ENCODE assay signal across 1 cellular context in genomic region chrX:132532955-132533354, GRCh38.
TF ChIP-seq lines count a peak whose summit lies in the region.

No MANE protein-coding gene starts in this region.

TF ChIP-seq in HepG2, 621 proteins besides CTCF, POLR2A, EP300 and RAD21 (continued from another document and continues in another):
- TF ChIP-seq, protein P1, sequence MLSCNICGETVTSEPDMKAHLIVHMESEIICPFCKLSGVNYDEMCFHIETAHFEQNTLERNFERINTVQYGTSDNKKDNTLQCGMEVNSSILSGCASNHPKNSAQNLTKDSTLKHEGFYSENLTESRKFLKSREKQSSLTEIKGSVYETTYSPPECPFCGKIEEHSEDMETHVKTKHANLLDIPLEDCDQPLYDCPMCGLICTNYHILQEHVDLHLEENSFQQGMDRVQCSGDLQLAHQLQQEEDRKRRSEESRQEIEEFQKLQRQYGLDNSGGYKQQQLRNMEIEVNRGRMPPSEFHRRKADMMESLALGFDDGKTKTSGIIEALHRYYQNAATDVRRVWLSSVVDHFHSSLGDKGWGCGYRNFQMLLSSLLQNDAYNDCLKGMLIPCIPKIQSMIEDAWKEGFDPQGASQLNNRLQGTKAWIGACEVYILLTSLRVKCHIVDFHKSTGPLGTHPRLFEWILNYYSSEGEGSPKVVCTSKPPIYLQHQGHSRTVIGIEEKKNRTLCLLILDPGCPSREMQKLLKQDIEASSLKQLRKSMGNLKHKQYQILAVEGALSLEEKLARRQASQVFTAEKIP (CRISPR knock-in tag; IDR thresholded peaks at IDR 0.05; ENCODE audit: borderline replicate concordance) = no peak
- TF ChIP-seq, protein P2, sequence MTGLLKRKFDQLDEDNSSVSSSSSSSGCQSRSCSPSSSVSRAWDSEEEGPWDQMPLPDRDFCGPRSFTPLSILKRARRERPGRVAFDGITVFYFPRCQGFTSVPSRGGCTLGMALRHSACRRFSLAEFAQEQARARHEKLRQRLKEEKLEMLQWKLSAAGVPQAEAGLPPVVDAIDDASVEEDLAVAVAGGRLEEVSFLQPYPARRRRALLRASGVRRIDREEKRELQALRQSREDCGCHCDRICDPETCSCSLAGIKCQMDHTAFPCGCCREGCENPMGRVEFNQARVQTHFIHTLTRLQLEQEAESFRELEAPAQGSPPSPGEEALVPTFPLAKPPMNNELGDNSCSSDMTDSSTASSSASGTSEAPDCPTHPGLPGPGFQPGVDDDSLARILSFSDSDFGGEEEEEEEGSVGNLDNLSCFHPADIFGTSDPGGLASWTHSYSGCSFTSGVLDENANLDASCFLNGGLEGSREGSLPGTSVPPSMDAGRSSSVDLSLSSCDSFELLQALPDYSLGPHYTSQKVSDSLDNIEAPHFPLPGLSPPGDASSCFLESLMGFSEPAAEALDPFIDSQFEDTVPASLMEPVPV (CRISPR knock-in tag; IDR thresholded peaks at IDR 0.05) = no peak
- no peak; the same call in 1 of the 2 replicates for TF ChIP-seq EHMT2 (IDR thresholded peaks at IDR 0.05; ENCODE audit: borderline replicate concordance, low read depth, low read length)
- no peak for TF ChIP-seq ZNF432 (CRISPR knock-in tag; IDR thresholded peaks at IDR 0.05; ENCODE audit: borderline replicate concordance)
- no peak for TF ChIP-seq ZNF761 (CRISPR knock-in tag; conservative IDR thresholded peaks at IDR 0.05)
- 0 out of 2 replicates have a peak, but pooled peaks have one; percentile 4 for TF ChIP-seq HNF4A (CRISPR knock-in tag; IDR thresholded peaks at IDR 0.05)
- no peak for TF ChIP-seq SATB2 (CRISPR knock-in tag; IDR thresholded peaks at IDR 0.05)
- TF ChIP-seq TCF7L2 (IDR thresholded peaks at IDR 0.05; ENCODE audit: low read depth, low read length) = no peak
- no peak for TF ChIP-seq ZNF547 (CRISPR knock-in tag; IDR thresholded peaks at IDR 0.05)
- TF ChIP-seq ZNF33B (CRISPR knock-in tag; IDR thresholded peaks at IDR 0.05) = no peak
- no peak for TF ChIP-seq U2AF1 (optimal IDR thresholded peaks at IDR 0.05; ENCODE audit: low read depth, low read length)
- TF ChIP-seq MBD4 (IDR thresholded peaks at IDR 0.05; ENCODE audit: borderline replicate concordance, low read length) = no peak
- TF ChIP-seq, protein P3, sequence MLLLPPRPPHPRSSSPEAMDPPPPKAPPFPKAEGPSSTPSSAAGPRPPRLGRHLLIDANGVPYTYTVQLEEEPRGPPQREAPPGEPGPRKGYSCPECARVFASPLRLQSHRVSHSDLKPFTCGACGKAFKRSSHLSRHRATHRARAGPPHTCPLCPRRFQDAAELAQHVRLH (CRISPR knock-in tag; IDR thresholded peaks at IDR 0.05; ENCODE audit: borderline replicate concordance, low read depth) = no peak
- TF ChIP-seq SNRNP70 (IDR thresholded peaks at IDR 0.05; ENCODE audit: low read depth, low read length) = no peak
- TF ChIP-seq FOXA3 (CRISPR knock-in tag; IDR thresholded peaks at IDR 0.05) = peak; percentile 59; the same call in 1 of the 2 replicates
- no peak for TF ChIP-seq ZFP37 (CRISPR knock-in tag; IDR thresholded peaks at IDR 0.05; ENCODE audit: borderline replicate concordance)
- no peak for TF ChIP-seq TBP (CRISPR knock-in tag; IDR thresholded peaks at IDR 0.05)
- TF ChIP-seq SOX13 (IDR thresholded peaks at IDR 0.05) = no peak
- TF ChIP-seq SOX13 (CRISPR knock-in tag; conservative IDR thresholded peaks at IDR 0.05 in 1 of 2, IDR thresholded peaks at IDR 0.05 in 1 of 2) = peak in 1 of 2 experiments; percentile 55; a peak in 2 of 4 replicates
- TF ChIP-seq, protein P4, sequence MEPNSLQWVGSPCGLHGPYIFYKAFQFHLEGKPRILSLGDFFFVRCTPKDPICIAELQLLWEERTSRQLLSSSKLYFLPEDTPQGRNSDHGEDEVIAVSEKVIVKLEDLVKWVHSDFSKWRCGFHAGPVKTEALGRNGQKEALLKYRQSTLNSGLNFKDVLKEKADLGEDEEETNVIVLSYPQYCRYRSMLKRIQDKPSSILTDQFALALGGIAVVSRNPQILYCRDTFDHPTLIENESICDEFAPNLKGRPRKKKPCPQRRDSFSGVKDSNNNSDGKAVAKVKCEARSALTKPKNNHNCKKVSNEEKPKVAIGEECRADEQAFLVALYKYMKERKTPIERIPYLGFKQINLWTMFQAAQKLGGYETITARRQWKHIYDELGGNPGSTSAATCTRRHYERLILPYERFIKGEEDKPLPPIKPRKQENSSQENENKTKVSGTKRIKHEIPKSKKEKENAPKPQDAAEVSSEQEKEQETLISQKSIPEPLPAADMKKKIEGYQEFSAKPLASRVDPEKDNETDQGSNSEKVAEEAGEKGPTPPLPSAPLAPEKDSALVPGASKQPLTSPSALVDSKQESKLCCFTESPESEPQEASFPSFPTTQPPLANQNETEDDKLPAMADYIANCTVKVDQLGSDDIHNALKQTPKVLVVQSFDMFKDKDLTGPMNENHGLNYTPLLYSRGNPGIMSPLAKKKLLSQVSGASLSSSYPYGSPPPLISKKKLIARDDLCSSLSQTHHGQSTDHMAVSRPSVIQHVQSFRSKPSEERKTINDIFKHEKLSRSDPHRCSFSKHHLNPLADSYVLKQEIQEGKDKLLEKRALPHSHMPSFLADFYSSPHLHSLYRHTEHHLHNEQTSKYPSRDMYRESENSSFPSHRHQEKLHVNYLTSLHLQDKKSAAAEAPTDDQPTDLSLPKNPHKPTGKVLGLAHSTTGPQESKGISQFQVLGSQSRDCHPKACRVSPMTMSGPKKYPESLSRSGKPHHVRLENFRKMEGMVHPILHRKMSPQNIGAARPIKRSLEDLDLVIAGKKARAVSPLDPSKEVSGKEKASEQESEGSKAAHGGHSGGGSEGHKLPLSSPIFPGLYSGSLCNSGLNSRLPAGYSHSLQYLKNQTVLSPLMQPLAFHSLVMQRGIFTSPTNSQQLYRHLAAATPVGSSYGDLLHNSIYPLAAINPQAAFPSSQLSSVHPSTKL (CRISPR knock-in tag; IDR thresholded peaks at IDR 0.05) = peak; percentile 82
- TF ChIP-seq CCDC6 (CRISPR knock-in tag; IDR thresholded peaks at IDR 0.05) = no peak
- no peak for TF ChIP-seq ZNF430 (CRISPR knock-in tag; IDR thresholded peaks at IDR 0.05)
- TF ChIP-seq ZNF589 (CRISPR knock-in tag; conservative IDR thresholded peaks at IDR 0.05) = no peak
- TF ChIP-seq, protein P5, sequence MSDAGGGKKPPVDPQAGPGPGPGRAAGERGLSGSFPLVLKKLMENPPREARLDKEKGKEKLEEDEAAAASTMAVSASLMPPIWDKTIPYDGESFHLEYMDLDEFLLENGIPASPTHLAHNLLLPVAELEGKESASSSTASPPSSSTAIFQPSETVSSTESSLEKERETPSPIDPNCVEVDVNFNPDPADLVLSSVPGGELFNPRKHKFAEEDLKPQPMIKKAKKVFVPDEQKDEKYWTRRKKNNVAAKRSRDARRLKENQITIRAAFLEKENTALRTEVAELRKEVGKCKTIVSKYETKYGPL (CRISPR knock-in tag; IDR thresholded peaks at IDR 0.05) = no peak
- TF ChIP-seq MIXL1 (CRISPR knock-in tag; IDR thresholded peaks at IDR 0.05) = no peak
- no peak; the same call in 1 of the 2 replicates for TF ChIP-seq CREB1 (IDR thresholded peaks at IDR 0.05)
- TF ChIP-seq CREB1 (CRISPR knock-in tag; IDR thresholded peaks at IDR 0.05) = no peak; the same call in 1 of the 2 replicates
- peak; percentile 53 for TF ChIP-seq MED1 (CRISPR knock-in tag; IDR thresholded peaks at IDR 0.05)
- no peak for TF ChIP-seq TBX2 (CRISPR knock-in tag; IDR thresholded peaks at IDR 0.05; ENCODE audit: borderline replicate concordance)
- TF ChIP-seq NCOA2 (CRISPR knock-in tag; IDR thresholded peaks at IDR 0.05) = peak; percentile 48
- TF ChIP-seq PPARG (CRISPR knock-in tag; conservative IDR thresholded peaks at IDR 0.05) = peak; percentile 49; the same call in 1 of the 2 replicates
- TF ChIP-seq GTF2F1 (IDR thresholded peaks at IDR 0.05; ENCODE audit: low read length) = no peak
- no peak for TF ChIP-seq HNF1A (IDR thresholded peaks at IDR 0.05; ENCODE audit: low read depth)
- TF ChIP-seq HNF1A (CRISPR knock-in tag; IDR thresholded peaks at IDR 0.05; ENCODE audit: borderline replicate concordance) = no peak
- TF ChIP-seq ZBTB42 (CRISPR knock-in tag; IDR thresholded peaks at IDR 0.05) = no peak
- no peak for TF ChIP-seq ATM (IDR thresholded peaks at IDR 0.05; ENCODE audit: borderline replicate concordance)
- TF ChIP-seq AHR (CRISPR knock-in tag; IDR thresholded peaks at IDR 0.05) = no peak
- TF ChIP-seq MXI1 (IDR thresholded peaks at IDR 0.05; ENCODE audit: borderline replicate concordance, low read depth, low read length) = no peak
- no peak for TF ChIP-seq KDM1A (CRISPR knock-in tag; IDR thresholded peaks at IDR 0.05)
- TF ChIP-seq ZNF207 (IDR thresholded peaks at IDR 0.05; ENCODE audit: borderline replicate concordance) = no peak
- TF ChIP-seq SP1 (IDR thresholded peaks at IDR 0.05) = no peak
- TF ChIP-seq SP1 (CRISPR knock-in tag; IDR thresholded peaks at IDR 0.05) = no peak
- TF ChIP-seq, protein P6, sequence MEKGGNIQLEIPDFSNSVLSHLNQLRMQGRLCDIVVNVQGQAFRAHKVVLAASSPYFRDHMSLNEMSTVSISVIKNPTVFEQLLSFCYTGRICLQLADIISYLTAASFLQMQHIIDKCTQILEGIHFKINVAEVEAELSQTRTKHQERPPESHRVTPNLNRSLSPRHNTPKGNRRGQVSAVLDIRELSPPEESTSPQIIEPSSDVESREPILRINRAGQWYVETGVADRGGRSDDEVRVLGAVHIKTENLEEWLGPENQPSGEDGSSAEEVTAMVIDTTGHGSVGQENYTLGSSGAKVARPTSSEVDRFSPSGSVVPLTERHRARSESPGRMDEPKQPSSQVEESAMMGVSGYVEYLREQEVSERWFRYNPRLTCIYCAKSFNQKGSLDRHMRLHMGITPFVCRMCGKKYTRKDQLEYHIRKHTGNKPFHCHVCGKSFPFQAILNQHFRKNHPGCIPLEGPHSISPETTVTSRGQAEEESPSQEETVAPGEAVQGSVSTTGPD (CRISPR knock-in tag; IDR thresholded peaks at IDR 0.05) = no peak
- TF ChIP-seq E2F2 (CRISPR knock-in tag; IDR thresholded peaks at IDR 0.05; ENCODE audit: borderline replicate concordance) = no peak
- no peak for TF ChIP-seq U2AF2 (IDR thresholded peaks at IDR 0.05; ENCODE audit: low read depth, low read length)
- no peak for TF ChIP-seq ZNF619 (CRISPR knock-in tag; IDR thresholded peaks at IDR 0.05)
- no peak for TF ChIP-seq ZFY (CRISPR knock-in tag; IDR thresholded peaks at IDR 0.05)
- TF ChIP-seq ZBTB1 (CRISPR knock-in tag; IDR thresholded peaks at IDR 0.05; ENCODE audit: borderline replicate concordance) = no peak
- no peak for TF ChIP-seq PHF5A (CRISPR knock-in tag; IDR thresholded peaks at IDR 0.05; ENCODE audit: low read depth, unreplicated experiment)
- TF ChIP-seq, protein P7, sequence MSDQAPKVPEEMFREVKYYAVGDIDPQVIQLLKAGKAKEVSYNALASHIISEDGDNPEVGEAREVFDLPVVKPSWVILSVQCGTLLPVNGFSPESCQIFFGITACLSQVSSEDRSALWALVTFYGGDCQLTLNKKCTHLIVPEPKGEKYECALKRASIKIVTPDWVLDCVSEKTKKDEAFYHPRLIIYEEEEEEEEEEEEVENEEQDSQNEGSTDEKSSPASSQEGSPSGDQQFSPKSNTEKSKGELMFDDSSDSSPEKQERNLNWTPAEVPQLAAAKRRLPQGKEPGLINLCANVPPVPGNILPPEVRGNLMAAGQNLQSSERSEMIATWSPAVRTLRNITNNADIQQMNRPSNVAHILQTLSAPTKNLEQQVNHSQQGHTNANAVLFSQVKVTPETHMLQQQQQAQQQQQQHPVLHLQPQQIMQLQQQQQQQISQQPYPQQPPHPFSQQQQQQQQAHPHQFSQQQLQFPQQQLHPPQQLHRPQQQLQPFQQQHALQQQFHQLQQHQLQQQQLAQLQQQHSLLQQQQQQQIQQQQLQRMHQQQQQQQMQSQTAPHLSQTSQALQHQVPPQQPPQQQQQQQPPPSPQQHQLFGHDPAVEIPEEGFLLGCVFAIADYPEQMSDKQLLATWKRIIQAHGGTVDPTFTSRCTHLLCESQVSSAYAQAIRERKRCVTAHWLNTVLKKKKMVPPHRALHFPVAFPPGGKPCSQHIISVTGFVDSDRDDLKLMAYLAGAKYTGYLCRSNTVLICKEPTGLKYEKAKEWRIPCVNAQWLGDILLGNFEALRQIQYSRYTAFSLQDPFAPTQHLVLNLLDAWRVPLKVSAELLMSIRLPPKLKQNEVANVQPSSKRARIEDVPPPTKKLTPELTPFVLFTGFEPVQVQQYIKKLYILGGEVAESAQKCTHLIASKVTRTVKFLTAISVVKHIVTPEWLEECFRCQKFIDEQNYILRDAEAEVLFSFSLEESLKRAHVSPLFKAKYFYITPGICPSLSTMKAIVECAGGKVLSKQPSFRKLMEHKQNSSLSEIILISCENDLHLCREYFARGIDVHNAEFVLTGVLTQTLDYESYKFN (CRISPR knock-in tag; conservative IDR thresholded peaks at IDR 0.05) = peak; percentile 53
- TF ChIP-seq ZSCAN22 (CRISPR knock-in tag; IDR thresholded peaks at IDR 0.05) = no peak
- no peak for TF ChIP-seq NBN (conservative IDR thresholded peaks at IDR 0.05)
- no peak for TF ChIP-seq ATAD3A (CRISPR knock-in tag; IDR thresholded peaks at IDR 0.05)
- TF ChIP-seq HES4 (CRISPR knock-in tag; IDR thresholded peaks at IDR 0.05; ENCODE audit: borderline replicate concordance) = no peak
